7 cellular contexts compared by ENCODE assay signal in the genomic region with DNA sequence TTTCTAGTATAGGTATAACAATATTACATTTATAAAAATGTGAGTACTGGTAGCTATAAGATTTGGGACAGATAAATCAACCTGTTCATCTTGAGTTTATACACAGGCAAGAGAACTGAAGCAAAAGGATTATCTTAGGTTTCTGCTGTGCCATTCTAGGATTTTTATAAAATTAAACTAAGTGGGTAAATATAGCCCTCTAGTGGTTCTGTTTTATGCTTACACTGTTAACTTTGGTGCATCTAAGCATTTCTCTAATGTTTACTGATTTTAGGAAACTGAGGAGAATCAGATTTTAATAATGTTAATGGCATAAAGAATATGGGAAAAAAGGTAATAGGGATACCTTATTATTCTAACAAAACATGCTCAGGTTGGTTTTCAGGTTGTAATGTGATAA. TPM values are rescaled to one million over a fixed set of nuclear protein-coding genes. Genes with fewer than 3 reads are reported as not detected.
A peak's percentile ranks its signal among the peaks of the same experiment; 100 is the strongest.
DNase-seq lines count a peak whose midpoint lies in the region; ATAC-seq and TF ChIP-seq lines count a peak whose summit lies in the region.

No MANE protein-coding gene starts in this region.

- peak; percentile 41 for ATAC-seq in foreskin keratinocyte

- no peak overlapping the region for H3K4me3 ChIP-seq in HEK293 (ENCODE audit: low read depth, low read length)
- no peak overlapping the region for H3K4me3 ChIP-seq in thyroid gland (replicated peaks in 1 of 3)

- CTCF ChIA-PET in HEK293 (lab: Yijun Ruan, JAX) (interaction anchor here (0.8 to 1.7 kb wide), 8 partner anchors 10 to 407 kb away, joined by 3 to 7 read pairs (median 4); partner anchors contain the start of gene GAR1), RWPE1 (lab: Yijun Ruan, JAX) (interaction anchor here (0.6 to 1.7 kb wide), 6 partner anchors 10 to 399 kb away, joined by 3 to 8 read pairs (median 4); no protein-coding TSS in a partner anchor)

- H3K9me3 Mint-ChIP-seq in T-helper 2 cell treated with Interferon-gamma antibody and Interleukin-4, amounts not matched to agents 5 μg/mL and 100 μg/mL, for 36 hours: no peaks in the 10 kb centered on the region

- intact Hi-C loops in thyroid gland (cut with DNase I): no loop called here

- peaks cover 18 to 31% of the 10 kb centered on the region in 2 experiments; a peak in 2 of 3 replicates for H3K36me3 ChIP-seq in HEK293 (ENCODE audit: control insufficient read depth in 2 of 2, insufficient read depth in 1 of 2, low read length in 2 of 2)
- H3K36me3 ChIP-seq in thyroid gland: peaks cover 0 to 20% of the 10 kb centered on the region in 2 donors

- H3K9me3 ChIP-seq in HEK293 (ENCODE audit: control insufficient read depth, insufficient read depth, low read depth, low read length): no peaks in the 10 kb centered on the region
- H3K9me3 ChIP-seq in thyroid gland: no peaks in the 10 kb centered on the region

- H3K4me1 ChIP-seq in HEK293 (ENCODE audit: control insufficient read depth, insufficient read depth, low read length) (no peaks in the 10 kb centered on the region), foreskin keratinocyte (no peaks in the 10 kb centered on the region), thyroid gland (no peaks in the 10 kb centered on the region)

- no peak for TF ChIP-seq POLR2A in thyroid gland (IDR thresholded peaks at IDR 0.05)

- peaks cover 4% of the 10 kb centered on the region for H3K4me1 Mint-ChIP-seq in T-helper 2 cell treated with Interferon-gamma antibody and Interleukin-4, amounts not matched to agents 5 μg/mL and 100 μg/mL, for 36 hours (ENCODE audit: low read depth)

- TF ChIP-seq CTCF in GM10266 (IDR thresholded peaks at IDR 0.05; ENCODE audit: control insufficient read depth, insufficient read depth, low read depth, missing control alignments) (peak; percentile 42), HEK293 (tag by site-specific recombination; IDR thresholded peaks at IDR 0.05) (no peak), RWPE1 (conservative IDR thresholded peaks at IDR 0.05; ENCODE audit: low read depth) (peak; percentile 64), foreskin keratinocyte (conservative IDR thresholded peaks at IDR 0.05) (peak; percentile 67), thyroid gland (IDR thresholded peaks at IDR 0.05) (peak in 4 of 6 experiments; percentile 7 to 54 (median 44))

- H3K27me3 ChIP-seq in foreskin keratinocyte (no peaks in the 10 kb centered on the region), thyroid gland (no peaks in the 10 kb centered on the region)

- DNase-seq in GM10266 (ENCODE audit: extremely low spot score) (peak; percentile 17), RWPE1 (ENCODE audit: low spot score) (peak; percentile 18), foreskin keratinocyte (no peak), thyroid gland (no peak), activated T-cell treated with anti-CD3 and anti-CD28 coated beads for 4 hours (no peak)
- no peak for DNase-seq in T-helper 2 cell treated with Interferon-gamma antibody and Interleukin-4, amounts not matched to agents 5 μg/mL and 100 μg/mL, for 36 hours (ENCODE audit: low spot score)

- no peaks in the 10 kb centered on the region for H3K27me3 Mint-ChIP-seq in T-helper 2 cell treated with Interferon-gamma antibody and Interleukin-4, amounts not matched to agents 5 μg/mL and 100 μg/mL, for 36 hours (ENCODE audit: low read depth)

- peaks cover 18% of the 10 kb centered on the region for H3K36me3 Mint-ChIP-seq in T-helper 2 cell treated with Interferon-gamma antibody and Interleukin-4, amounts not matched to agents 5 μg/mL and 100 μg/mL, for 36 hours (ENCODE audit: low read depth)

- H3K27ac Mint-ChIP-seq in T-helper 2 cell treated with Interferon-gamma antibody and Interleukin-4, amounts not matched to agents 5 μg/mL and 100 μg/mL, for 36 hours: no peak overlapping the region

- H3K4me3 Mint-ChIP-seq in T-helper 2 cell treated with Interferon-gamma antibody and Interleukin-4, amounts not matched to agents 5 μg/mL and 100 μg/mL, for 36 hours: no peak overlapping the region

- POLR2A ChIA-PET in HEK293 (lab: Yijun Ruan, JAX) (no interaction called here), RWPE1 (lab: Yijun Ruan, JAX; ENCODE audit: low non-redundant PET) (no interaction called here)

- H3K27ac ChIP-seq in HEK293 (ENCODE audit: extremely low read depth, low read depth, low read length): no peak overlapping the region
- no peak overlapping the region for H3K27ac ChIP-seq in RWPE1
- H3K27ac ChIP-seq in foreskin keratinocyte: no peak overlapping the region
- H3K27ac ChIP-seq in thyroid gland: no peak overlapping the region

TF ChIP-seq in HEK293, 187 proteins besides CTCF, POLR2A, EP300 and RAD21 (continues in another document):
- no peak for TF ChIP-seq ZBTB17 (tag by site-specific recombination; IDR thresholded peaks at IDR 0.05)
- TF ChIP-seq ZNF791 (tag by site-specific recombination; IDR thresholded peaks at IDR 0.05): no peak
- no peak for TF ChIP-seq AEBP2 (tag by site-specific recombination; IDR thresholded peaks at IDR 0.05; ENCODE audit: borderline replicate concordance)
- TF ChIP-seq ZFP37 (tag by site-specific recombination; IDR thresholded peaks at IDR 0.05): peak; percentile 60; the same call in 1 of the 2 replicates
- no peak for TF ChIP-seq SCRT2 (tag by site-specific recombination; IDR thresholded peaks at IDR 0.05)
- TF ChIP-seq ZNF184 (tag by site-specific recombination; IDR thresholded peaks at IDR 0.05): no peak
- TF ChIP-seq ZNF658 (tag by site-specific recombination; IDR thresholded peaks at IDR 0.05): no peak
- TF ChIP-seq ZNF404 (tag by site-specific recombination; IDR thresholded peaks at IDR 0.05): no peak
- no peak for TF ChIP-seq ZNF211 (tag by site-specific recombination; IDR thresholded peaks at IDR 0.05; ENCODE audit: low read depth)
- no peak for TF ChIP-seq ZNF626 (tag by site-specific recombination; IDR thresholded peaks at IDR 0.05)
- no peak for TF ChIP-seq HIC1 (tag by site-specific recombination; IDR thresholded peaks at IDR 0.05)
- TF ChIP-seq ZNF366 (tag by site-specific recombination; conservative IDR thresholded peaks at IDR 0.05): no peak
- TF ChIP-seq ZNF654 (tag by site-specific recombination; IDR thresholded peaks at IDR 0.05; ENCODE audit: low read depth): peak; percentile 55
- TF ChIP-seq HOXA7 (CRISPR knock-in tag; IDR thresholded peaks at IDR 0.05; ENCODE audit: borderline replicate concordance): no peak
- no peak for TF ChIP-seq ZNF571 (tag by site-specific recombination; IDR thresholded peaks at IDR 0.05)

RNA-seq across cellular contexts. Expression of gene RRH, which starts 1.1 kb away (rescaled TPM):
- total RNA-seq in foreskin keratinocyte (0.10 TPM in 1 of 2 replicates, not detected in the other), thyroid gland (1 to 10 TPM in 1 of 4 donors, under 1 TPM in 1, not detected in 2; 0.22 to 1.6 TPM)
- polyA plus RNA-seq in foreskin keratinocyte: 0.03 and 0.04 TPM in 2 replicates

RNA-seq across cellular contexts. Expression of gene GAR1, which starts 11.2 kb away (rescaled TPM):
- total RNA-seq in foreskin keratinocyte (19.7 and 21.9 TPM in 2 replicates), thyroid gland (1 to 10 TPM; 1.8 to 7.8 (median 5.1) TPM)
- polyA plus RNA-seq in foreskin keratinocyte: 46.6 and 47.9 TPM in 2 replicates

RNA-seq across cellular contexts. Expression of gene LRIT3, which starts 21.2 kb away (rescaled TPM):
- total RNA-seq in foreskin keratinocyte (0.04 TPM in 1 of 2 replicates, not detected in the other), thyroid gland (under 1 TPM; 0.27 to 0.63 (median 0.39) TPM)
- polyA plus RNA-seq in foreskin keratinocyte: 0.02 and 0.03 TPM in 2 replicates

RNA-seq across cellular contexts. Expression of gene CFI, which starts 24.9 kb away (rescaled TPM):
- total RNA-seq in foreskin keratinocyte (not detected in 2 replicates), thyroid gland (10 to 100 TPM; 21.2 to 58.5 (median 28.3) TPM)
- polyA plus RNA-seq in foreskin keratinocyte: not detected in 2 replicates

Comparison
In these comparisons a context has a peak if more than half of its experiments do, and no peak if none do; other contexts are left out.
1. DNase-seq: peak in GM10266 (single experiment) and RWPE1 (single experiment); none in foreskin keratinocyte (0 of 2), thyroid gland (0 of 2), activated T-cell treated with anti-CD3 and anti-CD28 coated beads for 4 hours (single experiment) and T-helper 2 cell treated with Interferon-gamma antibody and Interleukin-4, amounts not matched to agents 5 μg/mL and 100 μg/mL, for 36 hours (single experiment).